ENCODE assay signal across 21 cellular contexts in genomic region chr21:42591170-42591869, GRCh38.
DNase-seq lines count a peak whose midpoint lies in the region; ATAC-seq, FAIRE-seq and TF ChIP-seq lines count a peak whose summit lies in the region.
"Had no signal": no experiment of that assay in that cellular context is flagged by ENCODE, and none has a peak within 500 bp of the region (broad histone marks: within the 10 kb centered on the region; RNA-seq: fewer than 3 reads in every experiment).

No MANE protein-coding gene starts in this region.

- H3K79me2 ChIP-seq in H1 (ENCODE audit: control insufficient read depth in 1 of 2, insufficient read depth in 2 of 2, low read length in 2 of 2), result no peaks in the 10 kb centered on the region
- H3K79me2 ChIP-seq in SK-N-SH (ENCODE audit: insufficient read depth), result no peaks in the 10 kb centered on the region

- H4K20me1 ChIP-seq in H1 (replicated peaks in 1 of 2; ENCODE audit: control insufficient read depth in 1 of 2, insufficient read depth in 2 of 2, low read length in 2 of 2) (peaks cover 0 to 2% of the 10 kb centered on the region in 2 experiments), SK-N-SH (ENCODE audit: insufficient read depth) (no peaks in the 10 kb centered on the region)

- 87% methylated on average over 18 of the region's 18 CpGs; no CpG with 5 or more reads in 1 of the 2 experiments for WGBS in H1 (ENCODE audit: extremely low coverage in 1 of 2, insufficient coverage in 1 of 2, insufficient read length in 1 of 2, insufficient replicate concordance in 2 of 2, low coverage in 1 of 2, low lambda C conversion rate in 2 of 2, missing lambda C conversion rate in 1 of 2), 2 experiments
- WGBS in SK-N-SH (ENCODE audit: low lambda C conversion rate), result 71% methylated on average over 17 of the region's 18 CpGs

- H2AFZ ChIP-seq in H1 (ENCODE audit: low read length) (no peak overlapping the region), SK-N-SH (ENCODE audit: low read depth) (no peak overlapping the region)

- H3K4me2 ChIP-seq in H1 (ENCODE audit: insufficient read depth in 1 of 2, low read depth in 2 of 2, low read length in 2 of 2), result no peak overlapping the region
- H3K4me2 ChIP-seq in SK-N-SH, result no peak overlapping the region

- no peaks in the 10 kb centered on the region for H3F3A ChIP-seq in SK-N-SH (replicated peaks; ENCODE audit: insufficient read depth)

- no peak overlapping the region for H3K23ac ChIP-seq in H1 (ENCODE audit: insufficient read length)

- ATAC-seq in activated naive CD8-positive, alpha-beta T cell treated with anti-CD3 and anti-CD28 coated beads, Interleukin-2, amount 50 U/mL, for 24 hours, result no peak
- peak; percentile 8 for ATAC-seq in upper lobe of right lung
- ATAC-seq in left lung, result no peak
- ATAC-seq: esophagus mucosa, gastrocnemius medialis, T-helper 17 cell had no signal

- no peak overlapping the region for H2AK5ac ChIP-seq in H1 (ENCODE audit: low read depth, low read length)

- H3K36me3 ChIP-seq in H1 (ENCODE audit: control insufficient read depth in 2 of 4, insufficient read depth in 4 of 4, low read length in 3 of 4) (no peaks in the 10 kb centered on the region), upper lobe of right lung (no peaks in the 10 kb centered on the region), SK-N-SH (replicated peaks in 1 of 2; ENCODE audit: control insufficient read depth in 1 of 2, insufficient read depth in 2 of 2, low read length in 1 of 2) (no peaks in the 10 kb centered on the region), left lung (no peaks in the 10 kb centered on the region)
- H3K36me3 ChIP-seq: brain microvascular endothelial cell, gastrocnemius medialis, Peyer's patch, SJSA1, WERI-Rb-1 had no signal

- peak overlapping the region; percentile 86; the same call in 1 of the 2 replicates for H2BK12ac ChIP-seq in H1 (ENCODE audit: low read depth, low read length)

- TF ChIP-seq EP300 in H1 (IDR thresholded peaks at IDR 0.05; ENCODE audit: borderline replicate concordance in 1 of 2, low read depth in 2 of 2, low read length in 2 of 2), result no peak
- TF ChIP-seq EP300 in SK-N-SH (IDR thresholded peaks at IDR 0.05; ENCODE audit: borderline replicate concordance in 1 of 2, low read depth in 1 of 2, low read length in 1 of 2), result no peak

- H3K9me3 Mint-ChIP-seq in activated naive CD8-positive, alpha-beta T cell treated with anti-CD3 and anti-CD28 coated beads for 36 hours, result no peaks in the 10 kb centered on the region
- H3K9me3 Mint-ChIP-seq in activated naive CD8-positive, alpha-beta T cell treated with anti-CD3 and anti-CD28 coated beads, Interleukin-2, amount 50 U/mL, for 24 hours, result no peaks in the 10 kb centered on the region
- H3K9me3 Mint-ChIP-seq: activated T-cell treated with anti-CD3 and anti-CD28 coated beads, Interleukin-2, amount 50 U/mL, for 72 hours had no signal

- H3K9me2 ChIP-seq in SK-N-SH, result no peaks in the 10 kb centered on the region

- H2BK5ac ChIP-seq in H1 (ENCODE audit: low read depth, low read length), result no peak overlapping the region

- no peak overlapping the region for H3K4ac ChIP-seq in H1 (replicated peaks; ENCODE audit: insufficient read length, low read depth, low read length)

- no peaks in the 10 kb centered on the region for H3K36me3 Mint-ChIP-seq in activated naive CD8-positive, alpha-beta T cell treated with anti-CD3 and anti-CD28 coated beads for 36 hours
- H3K36me3 Mint-ChIP-seq in activated naive CD8-positive, alpha-beta T cell treated with anti-CD3 and anti-CD28 coated beads, Interleukin-2, amount 50 U/mL, for 24 hours (ENCODE audit: low read depth), result no peaks in the 10 kb centered on the region

- peak; percentile 96 for FAIRE-seq in HTR-8/SVneo (lab: Jason Lieb, UNC)
- no peak for FAIRE-seq in H1 (lab: Jason Lieb, UNC)
- FAIRE-seq: colon had no signal

- CTCF ChIA-PET in H1 (lab: Charles Lee; ENCODE audit: partially characterized antibody), result interaction anchor here (1.1 to 2.3 kb wide), 3 partner anchors 35 to 87 kb away, joined by 4 to 7 read pairs (median 6); no protein-coding TSS in a partner anchor
- CTCF ChIA-PET in SK-N-SH (lab: Yijun Ruan, JAX), result interaction anchor here (1.1 to 1.6 kb wide), 3 partner anchors 222 to 242 kb away, joined by 3 to 5 read pairs (median 4); no protein-coding TSS in a partner anchor

- H3K4me3 Mint-ChIP-seq in activated naive CD8-positive, alpha-beta T cell treated with anti-CD3 and anti-CD28 coated beads for 36 hours, result no peak overlapping the region
- no peak overlapping the region for H3K4me3 Mint-ChIP-seq in activated naive CD8-positive, alpha-beta T cell treated with anti-CD3 and anti-CD28 coated beads, Interleukin-2, amount 50 U/mL, for 24 hours

- H4K5ac ChIP-seq in H1 (ENCODE audit: insufficient read length, low read depth, low read length), result no peak overlapping the region

- no peaks in the 10 kb centered on the region for H3K27me3 Mint-ChIP-seq in activated naive CD8-positive, alpha-beta T cell treated with anti-CD3 and anti-CD28 coated beads for 36 hours
- H3K27me3 Mint-ChIP-seq in activated naive CD8-positive, alpha-beta T cell treated with anti-CD3 and anti-CD28 coated beads, Interleukin-2, amount 50 U/mL, for 24 hours, result no peaks in the 10 kb centered on the region

- intact Hi-C loops in upper lobe of right lung (cut with DNase I), result loop anchor here (5.0 kb wide), 1 partner anchor 226 kb away; no protein-coding TSS in a partner anchor
- intact Hi-C loops in left lung (cut with DNase I), result no loop called here

- no peak overlapping the region for H3K4me3 ChIP-seq in H1 (ENCODE audit: extremely low read depth in 1 of 4, insufficient read depth in 2 of 4, low read depth in 3 of 4, low read length in 4 of 4)
- H3K4me3 ChIP-seq in upper lobe of right lung, result no peak overlapping the region
- no peak overlapping the region for H3K4me3 ChIP-seq in SK-N-SH (ENCODE audit: low read depth in 2 of 2, low read length in 1 of 2)
- H3K4me3 ChIP-seq in left lung, result no peak overlapping the region
- H3K4me3 ChIP-seq: gastrocnemius medialis, Peyer's patch, SJSA1 had no signal

- no peak for TF ChIP-seq POLR2A in H1 (IDR thresholded peaks at IDR 0.05; ENCODE audit: control extremely low read depth in 1 of 2, low read depth in 2 of 2, low read length in 2 of 2)

- no peaks in the 10 kb centered on the region; a peak in 1 of 7 replicates for H3K27me3 ChIP-seq in H1 (replicated peaks in 1 of 4; ENCODE audit: control insufficient read depth in 3 of 4, extremely low read depth in 1 of 4, insufficient read depth in 3 of 4, low read length in 3 of 4)
- no peaks in the 10 kb centered on the region for H3K27me3 ChIP-seq in upper lobe of right lung
- no peaks in the 10 kb centered on the region for H3K27me3 ChIP-seq in SK-N-SH (ENCODE audit: insufficient read depth)
- H3K27me3 ChIP-seq in left lung, result peaks cover 0 to 12% of the 10 kb centered on the region in 2 donors
- H3K27me3 ChIP-seq: Peyer's patch, SJSA1 had no signal

- peaks cover 15% of the 10 kb centered on the region for H3K4me1 Mint-ChIP-seq in activated naive CD8-positive, alpha-beta T cell treated with anti-CD3 and anti-CD28 coated beads for 36 hours
- H3K4me1 Mint-ChIP-seq in activated naive CD8-positive, alpha-beta T cell treated with anti-CD3 and anti-CD28 coated beads, Interleukin-2, amount 50 U/mL, for 24 hours, result peaks cover 12% of the 10 kb centered on the region

- no peak overlapping the region for H4K91ac ChIP-seq in H1 (replicated peaks; ENCODE audit: insufficient read length, low read length)

- H3K14ac ChIP-seq in H1 (ENCODE audit: insufficient read length), result no peak overlapping the region

- H3K23me2 ChIP-seq in H1 (ENCODE audit: low read depth, low read length), result no peaks in the 10 kb centered on the region

- no peak overlapping the region for H2BK20ac ChIP-seq in H1 (ENCODE audit: low read length)

- H3K79me1 ChIP-seq in H1 (ENCODE audit: low read depth, low read length), result peaks cover 3% of the 10 kb centered on the region

- no peak overlapping the region; the same call in 1 of the 2 replicates for H4K8ac ChIP-seq in H1 (ENCODE audit: extremely low read depth, insufficient read depth, low read length)

- no peak overlapping the region; the same call in 1 of the 2 replicates for H2BK15ac ChIP-seq in H1 (ENCODE audit: low read length)

- POLR2A ChIA-PET in H1 (lab: Charles Lee; ENCODE audit: partially characterized antibody), result no interaction called here
- POLR2A ChIA-PET in SK-N-SH (lab: Yijun Ruan, JAX), result no interaction called here

- no peak overlapping the region for H3K18ac ChIP-seq in H1 (ENCODE audit: extremely low read depth, low read length)

- H3K9me3 ChIP-seq in H1 (ENCODE audit: insufficient read depth in 2 of 2, low read depth in 1 of 2, low read length in 1 of 2), result peaks cover 0 to 6% of the 10 kb centered on the region in 2 experiments; a peak in 1 of 4 replicates
- no peaks in the 10 kb centered on the region for H3K9me3 ChIP-seq in upper lobe of right lung
- no peaks in the 10 kb centered on the region for H3K9me3 ChIP-seq in SK-N-SH
- no peaks in the 10 kb centered on the region for H3K9me3 ChIP-seq in left lung
- H3K9me3 ChIP-seq: gastrocnemius medialis, Peyer's patch, SJSA1 had no signal

- TF ChIP-seq RAD21 in H1 (IDR thresholded peaks at IDR 0.05 in 1 of 2, conservative IDR thresholded peaks at IDR 0.05 in 1 of 2; ENCODE audit: low read depth in 2 of 2, low read length in 2 of 2) (no peak), SK-N-SH (IDR thresholded peaks at IDR 0.05; ENCODE audit: low read length) (no peak)

- TF ChIP-seq CTCF in H1 (IDR thresholded peaks at IDR 0.05; ENCODE audit: control extremely low read depth in 1 of 3, insufficient read depth in 1 of 3, low read depth in 1 of 3, low read length in 3 of 3) (no peak), upper lobe of right lung (IDR thresholded peaks at IDR 0.05) (no peak), SK-N-SH (IDR thresholded peaks at IDR 0.05) (no peak), left lung (IDR thresholded peaks at IDR 0.05) (no peak)

- H3K9ac ChIP-seq in H1 (replicated peaks in 1 of 4; ENCODE audit: extremely low read depth in 1 of 4, low read depth in 3 of 4, low read length in 3 of 4), result no peak overlapping the region
- no peak overlapping the region for H3K9ac ChIP-seq in SK-N-SH

- H3K27ac Mint-ChIP-seq in activated naive CD8-positive, alpha-beta T cell treated with anti-CD3 and anti-CD28 coated beads for 36 hours, result peak overlapping the region; percentile 37
- no peak overlapping the region for H3K27ac Mint-ChIP-seq in activated naive CD8-positive, alpha-beta T cell treated with anti-CD3 and anti-CD28 coated beads, Interleukin-2, amount 50 U/mL, for 24 hours
- H3K27ac Mint-ChIP-seq: activated T-cell treated with anti-CD3 and anti-CD28 coated beads, Interleukin-2, amount 50 U/mL, for 72 hours; T-helper 17 cell had no signal

- no peak for DNase-seq in activated naive CD8-positive, alpha-beta T cell treated with anti-CD3 and anti-CD28 coated beads for 36 hours
- DNase-seq in activated naive CD8-positive, alpha-beta T cell treated with anti-CD3 and anti-CD28 coated beads, Interleukin-2, amount 50 U/mL, for 24 hours, result no peak
- DNase-seq in HTR-8/SVneo (ENCODE audit: insufficient read length, low spot score) (no peak), H1 (ENCODE audit: low read depth in 1 of 2, low spot score in 2 of 2) (no peak), upper lobe of right lung (no peak), SK-N-SH (no peak), NCI-H187 (lab: John Stamatoyannopoulos, UW) (no peak), left lung (no peak)
- DNase-seq: brain microvascular endothelial cell; effector memory CD4-positive, alpha-beta T cell; gastrocnemius medialis; hippocampal formation; NCI-H1105; NCI-H446 treated with DMSO at 0.1 percent for 48 hours; T-helper 17 cell; WERI-Rb-1 had no signal

- H3K4me1 ChIP-seq in H1 (replicated peaks in 1 of 4; ENCODE audit: control insufficient read depth in 3 of 4, insufficient read depth in 4 of 4, low read length in 3 of 4) (peaks cover 0 to 4% (median 2%) of the 10 kb centered on the region in 4 experiments; a peak in 5 of 7 replicates), upper lobe of right lung (no peaks in the 10 kb centered on the region), SK-N-SH (ENCODE audit: control insufficient read depth in 1 of 2, insufficient read depth in 2 of 2, low read depth in 1 of 2, low read length in 1 of 2) (peaks cover 0 to 4% of the 10 kb centered on the region in 2 experiments; a peak in 1 of 4 replicates), left lung (peaks cover 0 to 9% of the 10 kb centered on the region in 2 donors)
- H3K4me1 ChIP-seq: gastrocnemius medialis had no signal

- no peak overlapping the region for H3K56ac ChIP-seq in H1 (replicated peaks; ENCODE audit: insufficient read length, low read depth, low read length)

- H2BK120ac ChIP-seq in H1 (replicated peaks; ENCODE audit: low read depth, low read length), result no peak overlapping the region

- H3K27ac ChIP-seq in H1 (ENCODE audit: low read depth, low read length) (no peak overlapping the region), upper lobe of right lung (no peak overlapping the region), SK-N-SH (ENCODE audit: low read depth in 2 of 2, low read length in 1 of 2) (no peak overlapping the region), left lung (no peak overlapping the region)
- H3K27ac ChIP-seq: brain microvascular endothelial cell, gastrocnemius medialis, Peyer's patch, SJSA1, WERI-Rb-1 had no signal
